In the genomic region with DNA sequence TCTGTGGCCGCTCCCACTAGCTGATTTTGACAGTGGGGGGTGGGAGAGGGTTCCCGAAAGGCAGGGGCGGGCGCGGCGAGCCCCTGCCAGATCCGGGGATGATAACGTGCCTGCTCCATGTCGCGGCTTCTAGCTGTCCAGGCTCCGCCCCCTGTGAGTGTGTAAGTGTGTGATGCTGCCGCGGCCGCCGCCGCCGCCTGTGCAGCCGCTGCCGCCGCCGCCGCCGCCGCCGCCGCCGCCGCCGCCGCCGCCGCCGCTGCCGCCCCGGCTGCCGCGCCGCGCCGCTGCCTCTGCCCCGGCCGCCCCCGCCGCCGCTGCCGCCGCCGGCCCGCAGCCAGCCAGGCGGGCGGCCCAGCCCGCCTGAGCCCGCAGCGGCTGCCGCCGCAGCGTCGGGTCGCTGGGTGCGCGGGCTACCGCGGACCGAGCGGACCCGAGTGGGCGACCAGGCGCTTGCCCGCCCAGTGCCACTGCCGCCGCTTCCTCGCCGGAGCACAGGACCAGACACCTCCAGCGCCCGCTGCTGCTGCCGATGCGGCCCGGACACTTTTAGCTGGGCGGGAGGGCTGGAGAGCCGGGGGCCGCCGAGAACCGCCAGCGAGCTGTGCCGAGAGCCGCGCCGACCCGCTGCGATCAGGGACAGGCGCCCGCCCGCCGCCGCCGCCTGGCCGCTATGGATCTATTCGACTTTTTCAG, we compare ENCODE assay signal across 1 cellular context.
TF ChIP-seq lines count a peak whose summit lies in the region.

A gene (plus strand): TSS at position 190 of the 693 bp plus-strand sequence. CDS start 481 bp downstream, at position 671.

TF ChIP-seq in HepG2, 621 proteins besides CTCF, POLR2A, EP300 and RAD21 (continued from another document):
- TF ChIP-seq, protein P1, sequence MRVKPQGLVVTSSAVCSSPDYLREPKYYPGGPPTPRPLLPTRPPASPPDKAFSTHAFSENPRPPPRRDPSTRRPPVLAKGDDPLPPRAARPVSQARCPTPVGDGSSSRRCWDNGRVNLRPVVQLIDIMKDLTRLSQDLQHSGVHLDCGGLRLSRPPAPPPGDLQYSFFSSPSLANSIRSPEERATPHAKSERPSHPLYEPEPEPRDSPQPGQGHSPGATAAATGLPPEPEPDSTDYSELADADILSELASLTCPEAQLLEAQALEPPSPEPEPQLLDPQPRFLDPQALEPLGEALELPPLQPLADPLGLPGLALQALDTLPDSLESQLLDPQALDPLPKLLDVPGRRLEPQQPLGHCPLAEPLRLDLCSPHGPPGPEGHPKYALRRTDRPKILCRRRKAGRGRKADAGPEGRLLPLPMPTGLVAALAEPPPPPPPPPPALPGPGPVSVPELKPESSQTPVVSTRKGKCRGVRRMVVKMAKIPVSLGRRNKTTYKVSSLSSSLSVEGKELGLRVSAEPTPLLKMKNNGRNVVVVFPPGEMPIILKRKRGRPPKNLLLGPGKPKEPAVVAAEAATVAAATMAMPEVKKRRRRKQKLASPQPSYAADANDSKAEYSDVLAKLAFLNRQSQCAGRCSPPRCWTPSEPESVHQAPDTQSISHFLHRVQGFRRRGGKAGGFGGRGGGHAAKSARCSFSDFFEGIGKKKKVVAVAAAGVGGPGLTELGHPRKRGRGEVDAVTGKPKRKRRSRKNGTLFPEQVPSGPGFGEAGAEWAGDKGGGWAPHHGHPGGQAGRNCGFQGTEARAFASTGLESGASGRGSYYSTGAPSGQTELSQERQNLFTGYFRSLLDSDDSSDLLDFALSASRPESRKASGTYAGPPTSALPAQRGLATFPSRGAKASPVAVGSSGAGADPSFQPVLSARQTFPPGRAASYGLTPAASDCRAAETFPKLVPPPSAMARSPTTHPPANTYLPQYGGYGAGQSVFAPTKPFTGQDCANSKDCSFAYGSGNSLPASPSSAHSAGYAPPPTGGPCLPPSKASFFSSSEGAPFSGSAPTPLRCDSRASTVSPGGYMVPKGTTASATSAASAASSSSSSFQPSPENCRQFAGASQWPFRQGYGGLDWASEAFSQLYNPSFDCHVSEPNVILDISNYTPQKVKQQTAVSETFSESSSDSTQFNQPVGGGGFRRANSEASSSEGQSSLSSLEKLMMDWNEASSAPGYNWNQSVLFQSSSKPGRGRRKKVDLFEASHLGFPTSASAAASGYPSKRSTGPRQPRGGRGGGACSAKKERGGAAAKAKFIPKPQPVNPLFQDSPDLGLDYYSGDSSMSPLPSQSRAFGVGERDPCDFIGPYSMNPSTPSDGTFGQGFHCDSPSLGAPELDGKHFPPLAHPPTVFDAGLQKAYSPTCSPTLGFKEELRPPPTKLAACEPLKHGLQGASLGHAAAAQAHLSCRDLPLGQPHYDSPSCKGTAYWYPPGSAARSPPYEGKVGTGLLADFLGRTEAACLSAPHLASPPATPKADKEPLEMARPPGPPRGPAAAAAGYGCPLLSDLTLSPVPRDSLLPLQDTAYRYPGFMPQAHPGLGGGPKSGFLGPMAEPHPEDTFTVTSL (CRISPR knock-in tag; IDR thresholded peaks at IDR 0.05; ENCODE audit: borderline replicate concordance), result no peak
